14 cellular contexts compared by ENCODE assay signal in genomic region chr11:15471028-15471708, GRCh38.
A peak's percentile ranks its signal among the peaks of the same experiment; 100 is the strongest.
DNase-seq lines count a peak whose midpoint lies in the region; ATAC-seq, FAIRE-seq and TF ChIP-seq lines count a peak whose summit lies in the region.
"Had no signal": no experiment of that assay in that cellular context is flagged by ENCODE, and none has a peak within 500 bp of the region (broad histone marks: within the 10 kb centered on the region; RNA-seq: fewer than 3 reads in every experiment).

No MANE protein-coding gene starts in this region.

- H3K79me2 ChIP-seq in OCI-LY3 (ENCODE audit: low read length), result no peaks in the 10 kb centered on the region

- no peaks in the 10 kb centered on the region for H3K27me3 Mint-ChIP-seq in activated T-helper 1 cell treated with anti-CD3 and anti-CD28 coated beads, Interleukin-12 subunit alpha, Interleukin-12 subunit beta, Interleukin-2, Interleukin-4 antibody, amounts not matched to agents 30 ng/mL and 10 ng/mL and 1 ng/mL, durations not matched to agents 14 hours and 24 hours and 36 hours (ENCODE audit: insufficient read depth)
- H3K27me3 Mint-ChIP-seq: activated naive CD4-positive, alpha-beta T cell treated with anti-CD3 and anti-CD28 coated beads, Interleukin-2, amount 10 ng/mL, durations not matched to agents 7 days and 5 days had no signal

- CTCF ChIA-PET in GM10248 (lab: Yijun Ruan, JAX), result no interaction called here

- DNase-seq in DMS153 (lab: John Stamatoyannopoulos, UW), result peak; percentile 67
- peak; percentile 21 for DNase-seq in HT-29 (ENCODE audit: low spot score)
- no peak for DNase-seq in activated T-helper 1 cell treated with anti-CD3 and anti-CD28 coated beads, Interleukin-12 subunit alpha, Interleukin-12 subunit beta, Interleukin-2, Interleukin-4 antibody, amounts not matched to agents 30 ng/mL and 10 ng/mL and 1 ng/mL, durations not matched to agents 14 hours and 24 hours and 36 hours (ENCODE audit: low spot score)
- no peak for DNase-seq in H54 (ENCODE audit: insufficient read length, low spot score)
- DNase-seq in GM10248 (ENCODE audit: extremely low spot score), result no peak
- DNase-seq in prostate gland (ENCODE audit: low spot score), result no peak
- DNase-seq: activated naive CD4-positive, alpha-beta T cell treated with anti-CD3 and anti-CD28 coated beads, Interleukin-2, amount 10 ng/mL, durations not matched to agents 7 days and 5 days; central memory CD4-positive, alpha-beta T cell; DND-41; HCEC 1CT; T-helper 17 cell had no signal

- H3K27ac Mint-ChIP-seq in activated T-helper 1 cell treated with anti-CD3 and anti-CD28 coated beads, Interleukin-12 subunit alpha, Interleukin-12 subunit beta, Interleukin-2, Interleukin-4 antibody, amounts not matched to agents 30 ng/mL and 10 ng/mL and 1 ng/mL, durations not matched to agents 14 hours and 24 hours and 36 hours, result no peak overlapping the region
- H3K27ac Mint-ChIP-seq: activated naive CD4-positive, alpha-beta T cell treated with anti-CD3 and anti-CD28 coated beads, Interleukin-2, amount 10 ng/mL, durations not matched to agents 7 days and 5 days; T-helper 17 cell had no signal

- peaks cover 77% of the 10 kb centered on the region for H3K27me3 ChIP-seq in OCI-LY3 (ENCODE audit: low read depth, low read length)
- H3K27me3 ChIP-seq in prostate gland (replicated peaks; ENCODE audit: insufficient read depth), result no peaks in the 10 kb centered on the region

- no peaks in the 10 kb centered on the region for H3K36me3 Mint-ChIP-seq in activated T-helper 1 cell treated with anti-CD3 and anti-CD28 coated beads, Interleukin-12 subunit alpha, Interleukin-12 subunit beta, Interleukin-2, Interleukin-4 antibody, amounts not matched to agents 30 ng/mL and 10 ng/mL and 1 ng/mL, durations not matched to agents 14 hours and 24 hours and 36 hours (ENCODE audit: low read depth)
- H3K36me3 Mint-ChIP-seq: activated naive CD4-positive, alpha-beta T cell treated with anti-CD3 and anti-CD28 coated beads, Interleukin-2, amount 10 ng/mL, durations not matched to agents 7 days and 5 days had no signal

- TF ChIP-seq CTCF in OCI-LY3 (IDR thresholded peaks at IDR 0.05; ENCODE audit: low read depth, low read length), result no peak
- no peak for TF ChIP-seq CTCF in GM10248 (IDR thresholded peaks at IDR 0.05; ENCODE audit: control extremely low read depth, extremely low read depth, low read depth, missing control alignments)
- TF ChIP-seq CTCF in prostate gland (IDR thresholded peaks at IDR 0.05), result no peak

- peak overlapping the region; percentile 71 for H3K4me2 ChIP-seq in OCI-LY3 (ENCODE audit: low read length)

- H3K36me3 ChIP-seq in OCI-LY3 (replicated peaks; ENCODE audit: low read depth, low read length) (no peaks in the 10 kb centered on the region), prostate gland (no peaks in the 10 kb centered on the region)

- no peak overlapping the region for H2AFZ ChIP-seq in OCI-LY3 (ENCODE audit: low read depth, low read length)

- no peaks in the 10 kb centered on the region for H3K4me1 Mint-ChIP-seq in activated T-helper 1 cell treated with anti-CD3 and anti-CD28 coated beads, Interleukin-12 subunit alpha, Interleukin-12 subunit beta, Interleukin-2, Interleukin-4 antibody, amounts not matched to agents 30 ng/mL and 10 ng/mL and 1 ng/mL, durations not matched to agents 14 hours and 24 hours and 36 hours (ENCODE audit: low read depth)
- H3K4me1 Mint-ChIP-seq: activated naive CD4-positive, alpha-beta T cell treated with anti-CD3 and anti-CD28 coated beads, Interleukin-2, amount 10 ng/mL, durations not matched to agents 7 days and 5 days; T-helper 17 cell had no signal

- H3K27ac ChIP-seq in OCI-LY3 (ENCODE audit: low read length) (no peak overlapping the region), prostate gland (no peak overlapping the region)

- H3K4me3 Mint-ChIP-seq in activated T-helper 1 cell treated with anti-CD3 and anti-CD28 coated beads, Interleukin-12 subunit alpha, Interleukin-12 subunit beta, Interleukin-2, Interleukin-4 antibody, amounts not matched to agents 30 ng/mL and 10 ng/mL and 1 ng/mL, durations not matched to agents 14 hours and 24 hours and 36 hours, result no peak overlapping the region
- H3K4me3 Mint-ChIP-seq: activated naive CD4-positive, alpha-beta T cell treated with anti-CD3 and anti-CD28 coated beads, Interleukin-2, amount 10 ng/mL, durations not matched to agents 7 days and 5 days; T-helper 17 cell had no signal

- WGBS in prostate gland, result 71% methylated on average over 6 of the region's 6 CpGs

- H3K9ac ChIP-seq in OCI-LY3 (ENCODE audit: low read length), result no peak overlapping the region

- POLR2A ChIA-PET in GM10248 (lab: Yijun Ruan, JAX), result no interaction called here

- ATAC-seq in GM21381 (IDR thresholded peaks at IDR 0.05; ENCODE audit: unreplicated experiment), result peak; percentile 44
- ATAC-seq: sciatic nerve, T-helper 17 cell had no signal

- intact Hi-C loops in activated T-helper 1 cell treated with anti-CD3 and anti-CD28 coated beads, Interleukin-12 subunit alpha, Interleukin-12 subunit beta, Interleukin-2, Interleukin-4 antibody, amounts not matched to agents 30 ng/mL and 10 ng/mL and 1 ng/mL, durations not matched to agents 14 hours and 24 hours and 36 hours (cut with micrococcal nuclease), result no loop called here
- intact Hi-C loops in prostate gland (cut with DNase I), result no loop called here

- peak overlapping the region; percentile 38 for H3K4me3 ChIP-seq in OCI-LY3 (ENCODE audit: low read length)
- H3K4me3 ChIP-seq in prostate gland, result no peak overlapping the region

- H3K9me3 ChIP-seq in OCI-LY3 (ENCODE audit: insufficient read depth, low read length), result no peaks in the 10 kb centered on the region
- H3K9me3 ChIP-seq in prostate gland, result no peaks in the 10 kb centered on the region

- no peaks in the 10 kb centered on the region for H3K9me3 Mint-ChIP-seq in activated T-helper 1 cell treated with anti-CD3 and anti-CD28 coated beads, Interleukin-12 subunit alpha, Interleukin-12 subunit beta, Interleukin-2, Interleukin-4 antibody, amounts not matched to agents 30 ng/mL and 10 ng/mL and 1 ng/mL, durations not matched to agents 14 hours and 24 hours and 36 hours
- H3K9me3 Mint-ChIP-seq: activated naive CD4-positive, alpha-beta T cell treated with anti-CD3 and anti-CD28 coated beads, Interleukin-2, amount 10 ng/mL, durations not matched to agents 7 days and 5 days had no signal

- H3K4me1 ChIP-seq in OCI-LY3 (ENCODE audit: low read length) (peaks cover 25% of the 10 kb centered on the region), prostate gland (replicated peaks) (no peaks in the 10 kb centered on the region)

- TF ChIP-seq POLR2A in H54 (IDR thresholded peaks at IDR 0.05; ENCODE audit: low read depth, low read length) (no peak), prostate gland (IDR thresholded peaks at IDR 0.05) (no peak)

- peaks cover 32% of the 10 kb centered on the region; the same call in 1 of the 2 replicates for H4K20me1 ChIP-seq in OCI-LY3 (ENCODE audit: insufficient read depth, low read length)

- FAIRE-seq in H54 (lab: Jason Lieb, UNC), result no peak

Comparison
In these comparisons a context has a peak if more than half of its experiments do, and no peak if none do; other contexts are left out.
1. DNase-seq: peak in DMS153 (single experiment) and HT-29 (single experiment); none in activated T-helper 1 cell treated with anti-CD3 and anti-CD28 coated beads, Interleukin-12 subunit alpha, Interleukin-12 subunit beta, Interleukin-2, Interleukin-4 antibody, amounts not matched to agents 30 ng/mL and 10 ng/mL and 1 ng/mL, durations not matched to agents 14 hours and 24 hours and 36 hours (single experiment), H54 (single experiment), GM10248 (single experiment) and prostate gland (single experiment).